Comparison of ENCODE assay signal across 27 cellular contexts in the genomic region with DNA sequence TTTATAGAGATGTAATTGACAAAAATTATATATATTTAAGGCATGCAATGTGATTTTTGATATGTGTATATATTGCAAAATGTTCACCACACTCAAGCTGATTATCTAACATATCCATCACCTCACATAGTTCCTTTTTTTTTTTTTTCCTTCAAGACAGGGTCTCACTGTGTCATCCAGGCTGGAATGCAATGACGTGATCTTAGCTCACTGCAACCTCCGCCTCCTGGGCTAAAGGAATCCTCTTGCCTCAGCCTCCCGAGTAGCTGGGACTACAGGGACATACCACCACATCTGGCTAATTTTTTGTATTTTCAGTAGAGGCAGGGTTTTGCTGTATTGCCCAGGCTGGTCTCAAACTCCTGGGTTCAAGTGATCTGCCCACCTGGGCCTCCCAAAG.
"Had no signal": no experiment of that assay in that cellular context is flagged by ENCODE, and none has a peak within 500 bp of the region (broad histone marks: within the 10 kb centered on the region; RNA-seq: fewer than 3 reads in every experiment).

No MANE protein-coding gene starts in this region.

- FAIRE-seq: endometrium, pancreas had no signal

- ATAC-seq: effector memory CD8-positive, alpha-beta T cell; left colon; left ventricle myocardium superior; lower lobe of right lung; natural killer cell treated with Interleukin-12 subunit alpha and Interleukin-12 subunit beta and Interleukin-15 and Interleukin-18, amount 100 ng/mL, for 72 hours; pancreas; stimulated activated naive CD8-positive, alpha-beta T cell treated with anti-CD3 and anti-CD28 coated beads, Interleukin-15, amount 100 ng/mL, for 72 hours had no signal

- H3K4me1 ChIP-seq: lower lobe of right lung, pancreas, transverse colon, vagina had no signal

- H3K27ac ChIP-seq: esophagus squamous epithelium, lower lobe of right lung, neutrophil, pancreas, right lobe of liver, suprapubic skin, transverse colon, vagina had no signal

- DNase-seq: cortex of kidney; effector memory CD8-positive, alpha-beta T cell; erythroblast; esophagus squamous epithelium; foreskin melanocyte; hypothalamus; immature natural killer cell; islet precursor cell; kidney glomerular epithelial cell; left colon; left ventricle myocardium superior; lower lobe of right lung; pancreas; right lobe of liver; stimulated activated CD4-positive, alpha-beta T cell treated with anti-CD3 and anti-CD28 coated beads, Interleukin-12 subunit alpha, Interleukin-12 subunit beta, amount 100 ng/mL, for 4 hours; stimulated activated CD4-positive, alpha-beta T cell treated with anti-CD3 and anti-CD28 coated beads, Interleukin-1b, Interleukin-23, amount 100 ng/mL, for 48 hours; stimulated activated CD4-positive, alpha-beta T cell treated with anti-CD3 and anti-CD28 coated beads, Interleukin-4, amount 100 ng/mL, for 1 hour; stimulated activated CD8-positive, alpha-beta memory T cell treated with anti-CD3 and anti-CD28 coated beads, Interleukin-4, amount 100 ng/mL, for 48 hours; stimulated activated naive CD4-positive, alpha-beta T cell; stimulated activated naive CD8-positive, alpha-beta T cell treated with anti-CD3 and anti-CD28 coated beads, Interleukin-15, amount 100 ng/mL, for 72 hours; transverse colon had no signal

- H3K4me3 ChIP-seq: esophagus squamous epithelium, lower lobe of right lung, pancreas, right lobe of liver, smooth muscle cell, suprapubic skin, transverse colon, vagina had no signal

- H3K9me3 ChIP-seq: lower lobe of right lung, neutrophil, pancreas, right lobe of liver, suprapubic skin, transverse colon, vagina had no signal

- H3K27me3 ChIP-seq: esophagus squamous epithelium, pancreas, right lobe of liver, suprapubic skin, transverse colon, vagina had no signal

- H3K36me3 ChIP-seq: esophagus squamous epithelium, lower lobe of right lung, neutrophil, pancreas, right lobe of liver, suprapubic skin, transverse colon, vagina had no signal
